In the genomic region with DNA sequence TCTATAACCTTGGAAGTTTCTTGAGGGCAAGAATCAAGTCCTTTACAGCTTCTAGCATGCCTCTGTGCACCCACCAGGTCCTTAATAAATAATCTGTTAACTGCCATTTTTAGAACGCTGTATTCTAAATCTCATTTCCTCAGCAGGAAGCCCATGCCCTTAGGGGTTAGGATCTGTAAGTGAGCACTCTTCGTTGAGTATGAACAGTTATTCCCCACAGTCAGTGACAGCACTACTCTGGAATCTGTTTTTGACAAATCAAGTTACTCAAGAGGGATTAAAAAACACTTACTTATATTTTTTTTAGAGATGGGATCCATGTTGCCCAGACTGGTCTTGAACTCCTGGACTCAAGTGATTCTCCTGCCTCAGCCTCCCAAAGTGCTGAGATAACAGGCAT, we compare ENCODE assay signal across 23 cellular contexts.
"Had no signal": no experiment of that assay in that cellular context is flagged by ENCODE, and none has a peak within 500 bp of the region (broad histone marks: within the 10 kb centered on the region; RNA-seq: fewer than 3 reads in every experiment).

No MANE protein-coding gene starts in this region.

- H3K27me3 ChIP-seq: ascending aorta, body of pancreas, cardiac muscle cell, Peyer's patch had no signal

- DNase-seq: activated CD4-positive, alpha-beta T cell treated with anti-CD3 and anti-CD28 coated beads for 48 hours; activated CD4-positive, alpha-beta T cell treated with anti-CD3 and anti-CD28 coated beads, Interleukin-2, amount 50 U/mL, for 4 hours; activated CD4-positive, CD25-positive, alpha-beta regulatory T cell treated with anti-CD3 and anti-CD28 coated beads, Interleukin-2, amount 50 U/mL, for 72 hours; activated CD8-positive, alpha-beta memory T cell treated with anti-CD3 and anti-CD28 coated beads, Interleukin-2, amount 50 U/mL, for 48 hours; activated CD8-positive, alpha-beta T cell treated with anti-CD3 and anti-CD28 coated beads, Interleukin-2, amount 10 ng/mL, durations not matched to agents 7 days and 5 days; activated effector memory CD4-positive, alpha-beta T cell treated with Interleukin-2 at 50 U/mL for 16 hours; activated naive CD4-positive, alpha-beta T cell; activated T-cell treated with anti-CD3 and anti-CD28 coated beads, Interleukin-2, amount 50 U/mL, for 1 hour; body of pancreas; KG1; MG63; NCI-H1105 treated with DMSO at 0.1 percent for 48 hours; NCI-H1436 treated with DMSO at 0.1 percent for 48 hours; NCI-H187; NCI-H2081 treated with DMSO at 0.1 percent for 48 hours; NCI-H446; NCI-H524; Peyer's patch; SHP77 had no signal

- H3K36me3 ChIP-seq: ascending aorta, cardiac muscle cell, MG63, Peyer's patch, SJSA1 had no signal

- H3K27ac ChIP-seq: ascending aorta, cardiac muscle cell, Peyer's patch, SJSA1 had no signal

- ATAC-seq: activated CD8-positive, alpha-beta T cell treated with anti-CD3 and anti-CD28 coated beads, Interleukin-2, amount 10 ng/mL, durations not matched to agents 7 days and 5 days; body of pancreas; WTC11 had no signal

- H3K4me3 ChIP-seq: ascending aorta, body of pancreas, cardiac muscle cell, MG63, Peyer's patch, SJSA1 had no signal

- H3K4me1 ChIP-seq: ascending aorta, Peyer's patch, SJSA1 had no signal

- H3K9me3 ChIP-seq: ascending aorta, body of pancreas, MG63, Peyer's patch, SJSA1 had no signal
